22 cellular contexts compared by ENCODE assay signal in genomic region chr18:39635966-39636365, GRCh38.
DNase-seq lines count a peak whose midpoint lies in the region; ATAC-seq, FAIRE-seq and TF ChIP-seq lines count a peak whose summit lies in the region.
"Had no signal": no experiment of that assay in that cellular context is flagged by ENCODE, and none has a peak within 500 bp of the region (broad histone marks: within the 10 kb centered on the region; RNA-seq: fewer than 3 reads in every experiment).

No MANE protein-coding gene starts in this region.

- H3K27me3 Mint-ChIP-seq in T-helper 17 cell = no peaks in the 10 kb centered on the region
- H3K27me3 Mint-ChIP-seq: CD4-positive, CD25-positive, alpha-beta regulatory T cell had no signal

- in situ Hi-C loops in HepG2 (cut with HindIII; ENCODE audit: extremely low pct_ligation_motif_present, low pct_unique_long_range_greater_than_20kb) = no loop called here

- H3K9me2 ChIP-seq in PC-3 (replicated peaks; ENCODE audit: low read length) = no peaks in the 10 kb centered on the region

- CTCF ChIA-PET in HepG2 (lab: Yijun Ruan, JAX; ENCODE audit: low intra/inter-chr PET ratio, low total read pairs) = no interaction called here
- CTCF ChIA-PET in PC-3 (lab: Charles Lee) = no interaction called here

- TF ChIP-seq RAD21 in HepG2 (CRISPR knock-in tag; IDR thresholded peaks at IDR 0.05) = no peak

- H3K9me3 ChIP-seq in HepG2 (ENCODE audit: low read length) = no peaks in the 10 kb centered on the region
- no peaks in the 10 kb centered on the region for H3K9me3 ChIP-seq in right lobe of liver
- H3K9me3 ChIP-seq in PC-3 (ENCODE audit: low read length) = no peaks in the 10 kb centered on the region
- no peaks in the 10 kb centered on the region for H3K9me3 ChIP-seq in T-helper 17 cell (ENCODE audit: control insufficient read depth, low read length, poor library complexity, severe bottlenecking)
- H3K9me3 ChIP-seq: BLaER1 had no signal

- no TSS peak for BruUV-seq in HepG2 (replicated peaks; lab: Mats Ljungman, UMichigan)
- no TSS peak for BruUV-seq in PC-3 (replicated peaks; lab: Mats Ljungman, UMichigan)

- H3K27ac Mint-ChIP-seq in T-helper 17 cell = no peak overlapping the region
- H3K27ac Mint-ChIP-seq: CD4-positive, CD25-positive, alpha-beta regulatory T cell; GM23338; H9 had no signal

- H3K36me3 ChIP-seq in HepG2 (replicated peaks in 1 of 2; ENCODE audit: control insufficient read depth in 1 of 2, insufficient read depth in 2 of 2, low read length in 2 of 2) (no peaks in the 10 kb centered on the region; a peak in 1 of 5 replicates), right lobe of liver (no peaks in the 10 kb centered on the region), PC-3 (ENCODE audit: low read depth, low read length) (no peaks in the 10 kb centered on the region)
- H3K36me3 ChIP-seq: BLaER1 had no signal

- no peak for TF ChIP-seq EP300 in HepG2 (IDR thresholded peaks at IDR 0.05; ENCODE audit: low read depth in 2 of 2, low read length in 2 of 2)
- TF ChIP-seq EP300 in HepG2 (CRISPR knock-in tag; IDR thresholded peaks at IDR 0.05; ENCODE audit: borderline replicate concordance) = no peak

- no peak for FAIRE-seq in HepG2 (lab: Jason Lieb, UNC)
- FAIRE-seq: HTR-8/SVneo had no signal

- H3K4me3 ChIP-seq in HepG2 (replicated peaks in 1 of 3; ENCODE audit: insufficient read depth in 1 of 3, low read depth in 2 of 3, low read length in 3 of 3) (no peak overlapping the region), right lobe of liver (no peak overlapping the region), PC-3 (ENCODE audit: low read length) (no peak overlapping the region), fibroblast of pulmonary artery (replicated peaks; ENCODE audit: low read depth, low read length) (no peak overlapping the region)
- H3K4me3 ChIP-seq: BLaER1, GM23338, SK-N-MC had no signal

- no peak overlapping the region for H2AFZ ChIP-seq in HepG2 (ENCODE audit: low read length)
- no peak overlapping the region for H2AFZ ChIP-seq in PC-3 (ENCODE audit: low read length)
- H2AFZ ChIP-seq: GM23338 had no signal

- H3K79me2 ChIP-seq in HepG2 (ENCODE audit: insufficient read depth, low read length) (no peaks in the 10 kb centered on the region), PC-3 (ENCODE audit: low read length) (no peaks in the 10 kb centered on the region)

- intact Hi-C loops in HepG2 (cut with micrococcal nuclease; ENCODE audit: unreplicated experiment) (loop anchor here (5.0 to 10.0 kb wide), 2 partner anchors 126 to 159 kb away; no protein-coding TSS in a partner anchor), right lobe of liver (cut with DNase I) (no loop called here), PC-3 (cut with micrococcal nuclease) (no loop called here)

- no peaks in the 10 kb centered on the region for H3K36me3 Mint-ChIP-seq in T-helper 17 cell (ENCODE audit: low read depth)
- H3K36me3 Mint-ChIP-seq: CD4-positive, CD25-positive, alpha-beta regulatory T cell had no signal

- DNase-seq in HepG2 (ENCODE audit: low spot score) (no peak), right lobe of liver (no peak), PC-3 (peak; percentile 3), fibroblast of pulmonary artery (ENCODE audit: low read depth) (peak; percentile 51), kidney tubule cell (ENCODE audit: low spot score) (no peak), NCI-H1417 (lab: John Stamatoyannopoulos, UW) (no peak), T-helper 17 cell (no peak)
- DNase-seq: CD4-positive, CD25-positive, alpha-beta regulatory T cell; H9; KBM-7; MV-4-11; NCI-H1105 treated with DMSO at 0.1 percent for 48 hours; NCI-H1694 treated with DMSO at 0.1 percent for 48 hours; NCI-H2081; NCI-H345; NCI-H524; SIG-M5 had no signal

- ATAC-seq in HepG2 (no peak), right lobe of liver (no peak), PC-3 (no peak), T-helper 17 cell (no peak)
- ATAC-seq: GM23338, Panc1 had no signal

- H3K27me3 ChIP-seq in HepG2 (ENCODE audit: control insufficient read depth in 1 of 2, insufficient read depth in 2 of 2, low read length in 2 of 2) (no peaks in the 10 kb centered on the region), right lobe of liver (no peaks in the 10 kb centered on the region), PC-3 (ENCODE audit: low read length) (no peaks in the 10 kb centered on the region)
- H3K27me3 ChIP-seq: BLaER1 had no signal

- TF ChIP-seq POLR2A in HepG2 (IDR thresholded peaks at IDR 0.05; ENCODE audit: insufficient read depth in 1 of 2, low read depth in 2 of 2, low read length in 2 of 2) = no peak
- no peak for TF ChIP-seq POLR2A in right lobe of liver (IDR thresholded peaks at IDR 0.05)

- no peaks in the 10 kb centered on the region for H3K4me1 Mint-ChIP-seq in T-helper 17 cell
- H3K4me1 Mint-ChIP-seq: CD4-positive, CD25-positive, alpha-beta regulatory T cell had no signal

- H3K4me2 ChIP-seq in HepG2 (ENCODE audit: low read depth, low read length) (no peak overlapping the region), PC-3 (ENCODE audit: low read length) (no peak overlapping the region)
- H3K4me2 ChIP-seq: BLaER1, GM23338 had no signal

- H4K20me1 ChIP-seq in HepG2 (ENCODE audit: insufficient read depth, low read length) = no peaks in the 10 kb centered on the region
- no peaks in the 10 kb centered on the region for H4K20me1 ChIP-seq in PC-3 (ENCODE audit: low read length)
- H4K20me1 ChIP-seq: BLaER1 had no signal

- H3K27ac ChIP-seq in HepG2 (ENCODE audit: extremely low read length, insufficient read depth, low read length) (no peak overlapping the region), right lobe of liver (no peak overlapping the region), PC-3 (ENCODE audit: low read length) (no peak overlapping the region)
- H3K27ac ChIP-seq: BLaER1, SK-N-MC had no signal

- H3F3A ChIP-seq in PC-3 (ENCODE audit: low read length, unreplicated experiment) = no peaks in the 10 kb centered on the region

- H3K4me1 ChIP-seq in HepG2 (ENCODE audit: insufficient read depth, low read length) (peaks cover 39% of the 10 kb centered on the region), right lobe of liver (no peaks in the 10 kb centered on the region), PC-3 (ENCODE audit: insufficient read depth, low read length) (no peaks in the 10 kb centered on the region)
- H3K4me1 ChIP-seq: BLaER1 had no signal

- no peak overlapping the region for H3K4me3 Mint-ChIP-seq in T-helper 17 cell
- H3K4me3 Mint-ChIP-seq: CD4-positive, CD25-positive, alpha-beta regulatory T cell; GM23338; H9 had no signal

- POLR2A ChIA-PET in HepG2 (lab: Yijun Ruan, JAX) = no interaction called here
- POLR2A ChIA-PET in PC-3 (lab: Charles Lee; ENCODE audit: unreplicated experiment) = no interaction called here

- no peak overlapping the region for H3K9ac ChIP-seq in HepG2 (ENCODE audit: insufficient read depth, low read depth, low read length)
- H3K9ac ChIP-seq in PC-3 (ENCODE audit: low read length) = no peak overlapping the region
- H3K9ac ChIP-seq: BLaER1 had no signal

- no peak for TF ChIP-seq CTCF in HepG2 (CRISPR knock-in tag; IDR thresholded peaks at IDR 0.05)
- no peak for TF ChIP-seq CTCF in right lobe of liver (IDR thresholded peaks at IDR 0.05)
- no peak for TF ChIP-seq CTCF in PC-3 (conservative IDR thresholded peaks at IDR 0.05; ENCODE audit: low read depth, low read length)
- no peak for TF ChIP-seq CTCF in fibroblast of pulmonary artery (IDR thresholded peaks at IDR 0.05; ENCODE audit: low read length, missing control alignments)

TF ChIP-seq in HepG2, 621 proteins besides CTCF, POLR2A, EP300 and RAD21:
- TF ChIP-seq, protein P1, sequence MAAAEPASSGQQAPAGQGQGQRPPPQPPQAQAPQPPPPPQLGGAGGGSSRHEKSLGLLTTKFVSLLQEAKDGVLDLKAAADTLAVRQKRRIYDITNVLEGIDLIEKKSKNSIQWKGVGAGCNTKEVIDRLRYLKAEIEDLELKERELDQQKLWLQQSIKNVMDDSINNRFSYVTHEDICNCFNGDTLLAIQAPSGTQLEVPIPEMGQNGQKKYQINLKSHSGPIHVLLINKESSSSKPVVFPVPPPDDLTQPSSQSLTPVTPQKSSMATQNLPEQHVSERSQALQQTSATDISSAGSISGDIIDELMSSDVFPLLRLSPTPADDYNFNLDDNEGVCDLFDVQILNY (CRISPR knock-in tag; conservative IDR thresholded peaks at IDR 0.05) = no peak
- TF ChIP-seq ZNF12 (CRISPR knock-in tag; IDR thresholded peaks at IDR 0.05) = peak; percentile 61; the same call in 1 of the 2 replicates

Comparison
In these comparisons a context has a peak if more than half of its experiments do, and no peak if none do; other contexts are left out.
1. DNase-seq: peak in PC-3 (single experiment) and fibroblast of pulmonary artery (single experiment); none in HepG2 (single experiment), right lobe of liver (0 of 3), kidney tubule cell (single experiment), NCI-H1417 (0 of 3) and T-helper 17 cell (0 of 3).